ENCODE assay signal across 10 cellular contexts in the genomic region with DNA sequence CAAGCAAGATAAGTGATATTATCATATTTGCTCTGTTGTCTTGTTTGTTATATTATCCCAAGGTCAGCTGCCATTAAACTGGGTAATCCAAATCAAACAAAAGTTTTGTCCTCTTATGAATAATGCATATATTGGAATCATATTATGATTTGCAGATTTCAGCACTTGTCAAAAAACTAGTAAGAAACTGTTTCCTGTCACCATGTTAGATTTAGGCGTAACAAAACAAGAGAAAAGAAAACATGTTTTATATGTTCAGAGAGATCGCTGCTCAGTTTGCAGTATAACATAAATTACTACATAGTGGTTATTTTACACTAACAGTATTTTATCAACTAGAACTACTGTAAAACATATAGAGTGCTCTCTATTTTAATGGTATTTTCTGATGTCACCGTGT.
"Had no signal": no experiment of that assay in that cellular context is flagged by ENCODE, and none has a peak within 500 bp of the region (broad histone marks: within the 10 kb centered on the region; RNA-seq: fewer than 3 reads in every experiment).

No MANE protein-coding gene starts in this region.

- H3K4me3 ChIP-seq: K562 had no signal

- H3K4me2 ChIP-seq: KMS-11 had no signal

- H3K27ac ChIP-seq: HL-60, KMS-11 had no signal

- FAIRE-seq: HepG2, HTR-8/SVneo, K562 had no signal

- ATAC-seq: HepG2, K562 had no signal

- DNase-seq: IMR-90, Karpas-422, Kasumi-1, KBM-7, KG1 had no signal
